In the genomic region with DNA sequence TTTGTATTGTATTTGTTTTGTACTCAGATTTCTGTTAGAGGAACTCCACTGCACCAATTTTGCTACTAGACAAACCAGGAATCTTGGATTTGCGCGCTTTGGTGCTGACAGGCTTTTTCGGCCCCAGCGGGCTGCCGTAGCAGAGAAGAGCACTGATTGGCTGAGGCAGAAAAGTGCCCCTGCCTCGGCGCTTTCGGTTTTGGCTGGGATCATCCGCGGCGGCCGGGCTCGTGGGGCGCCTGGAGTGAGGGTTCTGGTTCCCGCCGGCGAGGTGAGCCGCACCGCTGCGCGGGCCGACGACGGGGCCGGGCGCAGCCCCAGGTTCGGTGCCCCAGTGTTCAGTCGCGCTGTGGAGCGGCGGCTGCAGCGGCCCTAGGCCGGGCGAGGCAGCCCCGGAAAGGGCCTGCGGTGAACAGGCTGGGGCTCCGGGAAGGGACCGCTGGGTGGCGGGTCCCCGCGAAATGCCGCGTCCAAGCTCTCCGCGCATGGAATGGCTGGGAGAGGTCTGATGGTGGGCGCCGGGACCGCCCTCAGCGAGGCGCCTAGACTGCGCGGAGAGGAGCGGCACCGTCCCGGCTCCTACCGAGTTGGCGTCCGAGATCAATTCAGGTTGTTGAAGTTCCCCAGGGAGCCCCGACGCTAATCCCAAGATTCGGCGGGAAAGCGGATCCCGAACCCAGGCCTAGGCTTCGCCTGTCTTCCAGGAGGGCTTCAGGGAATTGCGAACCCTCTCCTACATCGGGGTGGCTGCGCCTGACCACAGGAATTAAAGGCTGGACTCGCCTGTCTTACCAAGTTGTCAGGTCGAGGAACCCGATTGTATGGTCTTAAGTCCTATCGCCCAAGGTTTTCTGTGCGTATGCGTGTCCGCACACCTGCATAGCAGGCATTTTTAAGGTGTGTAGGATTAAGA, we compare ENCODE assay signal across 1 cellular context.
A peak's percentile ranks its signal among the peaks of the same experiment; 100 is the strongest.
TF ChIP-seq lines count a peak whose summit lies in the region.

TSS of gene LSM6 (plus strand) at position 178 of the 913 bp plus-strand sequence. CDS start 7,204 bp downstream, outside the sequence.

TF ChIP-seq in GM12878, 131 proteins besides CTCF, POLR2A, EP300 and RAD21 (continued from another document and continues in another):
- no peak for TF ChIP-seq ZBTB4 (CRISPR knock-in tag; IDR thresholded peaks at IDR 0.05)
- TF ChIP-seq MXI1 (IDR thresholded peaks at IDR 0.05; ENCODE audit: low read depth, low read length) = peak; percentile 79
- 0 out of 3 replicates have a peak, but pooled peaks have one; percentile 17 for TF ChIP-seq POU2F2 (IDR thresholded peaks at IDR 0.05; ENCODE audit: borderline replicate concordance, low read depth, low read length)
- peak in 1 of 2 experiments; percentile 55; a peak in 2 of 4 replicates for TF ChIP-seq BHLHE40 (IDR thresholded peaks at IDR 0.05; ENCODE audit: borderline replicate concordance in 1 of 2, low read depth in 2 of 2, low read length in 1 of 2)
- TF ChIP-seq RELB (IDR thresholded peaks at IDR 0.05; ENCODE audit: low read depth) = peak; percentile 32; the same call in 1 of the 2 replicates
- 0 out of 2 replicates have a peak, but pooled peaks have one; percentile 16 for TF ChIP-seq RFX5 (IDR thresholded peaks at IDR 0.05; ENCODE audit: low read depth, low read length)
- TF ChIP-seq GATAD2B (conservative IDR thresholded peaks at IDR 0.05; ENCODE audit: low read depth) = peak; percentile 82; the same call in 1 of the 2 replicates
- TF ChIP-seq CEBPZ (IDR thresholded peaks at IDR 0.05; ENCODE audit: low read depth, low read length) = no peak
- no peak for TF ChIP-seq ZBTB11 (CRISPR knock-in tag; IDR thresholded peaks at IDR 0.05)
- no peak for TF ChIP-seq ZNF384 (IDR thresholded peaks at IDR 0.05; ENCODE audit: borderline replicate concordance, low read depth, low read length)
- peak; percentile 71 for TF ChIP-seq DPF2 (IDR thresholded peaks at IDR 0.05)
- TF ChIP-seq HDAC6 (IDR thresholded peaks at IDR 0.05; ENCODE audit: unreplicated experiment) = peak; percentile 64
- peak; percentile 52 for TF ChIP-seq CREB1 (IDR thresholded peaks at IDR 0.05; ENCODE audit: low read depth)
- TF ChIP-seq, protein P1, sequence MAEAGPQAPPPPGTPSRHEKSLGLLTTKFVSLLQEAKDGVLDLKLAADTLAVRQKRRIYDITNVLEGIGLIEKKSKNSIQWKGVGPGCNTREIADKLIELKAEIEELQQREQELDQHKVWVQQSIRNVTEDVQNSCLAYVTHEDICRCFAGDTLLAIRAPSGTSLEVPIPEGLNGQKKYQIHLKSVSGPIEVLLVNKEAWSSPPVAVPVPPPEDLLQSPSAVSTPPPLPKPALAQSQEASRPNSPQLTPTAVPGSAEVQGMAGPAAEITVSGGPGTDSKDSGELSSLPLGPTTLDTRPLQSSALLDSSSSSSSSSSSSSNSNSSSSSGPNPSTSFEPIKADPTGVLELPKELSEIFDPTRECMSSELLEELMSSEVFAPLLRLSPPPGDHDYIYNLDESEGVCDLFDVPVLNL (IDR thresholded peaks at IDR 0.05; ENCODE audit: low read depth, low read length) = 0 out of 2 replicates have a peak, but pooled peaks have one; percentile 25
- TF ChIP-seq, protein P2, sequence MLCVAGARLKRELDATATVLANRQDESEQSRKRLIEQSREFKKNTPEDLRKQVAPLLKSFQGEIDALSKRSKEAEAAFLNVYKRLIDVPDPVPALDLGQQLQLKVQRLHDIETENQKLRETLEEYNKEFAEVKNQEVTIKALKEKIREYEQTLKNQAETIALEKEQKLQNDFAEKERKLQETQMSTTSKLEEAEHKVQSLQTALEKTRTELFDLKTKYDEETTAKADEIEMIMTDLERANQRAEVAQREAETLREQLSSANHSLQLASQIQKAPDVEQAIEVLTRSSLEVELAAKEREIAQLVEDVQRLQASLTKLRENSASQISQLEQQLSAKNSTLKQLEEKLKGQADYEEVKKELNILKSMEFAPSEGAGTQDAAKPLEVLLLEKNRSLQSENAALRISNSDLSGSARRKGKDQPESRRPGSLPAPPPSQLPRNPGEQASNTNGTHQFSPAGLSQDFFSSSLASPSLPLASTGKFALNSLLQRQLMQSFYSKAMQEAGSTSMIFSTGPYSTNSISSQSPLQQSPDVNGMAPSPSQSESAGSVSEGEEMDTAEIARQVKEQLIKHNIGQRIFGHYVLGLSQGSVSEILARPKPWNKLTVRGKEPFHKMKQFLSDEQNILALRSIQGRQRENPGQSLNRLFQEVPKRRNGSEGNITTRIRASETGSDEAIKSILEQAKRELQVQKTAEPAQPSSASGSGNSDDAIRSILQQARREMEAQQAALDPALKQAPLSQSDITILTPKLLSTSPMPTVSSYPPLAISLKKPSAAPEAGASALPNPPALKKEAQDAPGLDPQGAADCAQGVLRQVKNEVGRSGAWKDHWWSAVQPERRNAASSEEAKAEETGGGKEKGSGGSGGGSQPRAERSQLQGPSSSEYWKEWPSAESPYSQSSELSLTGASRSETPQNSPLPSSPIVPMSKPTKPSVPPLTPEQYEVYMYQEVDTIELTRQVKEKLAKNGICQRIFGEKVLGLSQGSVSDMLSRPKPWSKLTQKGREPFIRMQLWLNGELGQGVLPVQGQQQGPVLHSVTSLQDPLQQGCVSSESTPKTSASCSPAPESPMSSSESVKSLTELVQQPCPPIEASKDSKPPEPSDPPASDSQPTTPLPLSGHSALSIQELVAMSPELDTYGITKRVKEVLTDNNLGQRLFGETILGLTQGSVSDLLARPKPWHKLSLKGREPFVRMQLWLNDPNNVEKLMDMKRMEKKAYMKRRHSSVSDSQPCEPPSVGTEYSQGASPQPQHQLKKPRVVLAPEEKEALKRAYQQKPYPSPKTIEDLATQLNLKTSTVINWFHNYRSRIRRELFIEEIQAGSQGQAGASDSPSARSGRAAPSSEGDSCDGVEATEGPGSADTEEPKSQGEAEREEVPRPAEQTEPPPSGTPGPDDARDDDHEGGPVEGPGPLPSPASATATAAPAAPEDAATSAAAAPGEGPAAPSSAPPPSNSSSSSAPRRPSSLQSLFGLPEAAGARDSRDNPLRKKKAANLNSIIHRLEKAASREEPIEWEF (IDR thresholded peaks at IDR 0.05; ENCODE audit: insufficient replicate concordance, low read depth, low read length) = no peak
- no peak for TF ChIP-seq MEF2A (IDR thresholded peaks at IDR 0.05; ENCODE audit: insufficient read depth, low read depth, low read length)
- TF ChIP-seq, protein P3, sequence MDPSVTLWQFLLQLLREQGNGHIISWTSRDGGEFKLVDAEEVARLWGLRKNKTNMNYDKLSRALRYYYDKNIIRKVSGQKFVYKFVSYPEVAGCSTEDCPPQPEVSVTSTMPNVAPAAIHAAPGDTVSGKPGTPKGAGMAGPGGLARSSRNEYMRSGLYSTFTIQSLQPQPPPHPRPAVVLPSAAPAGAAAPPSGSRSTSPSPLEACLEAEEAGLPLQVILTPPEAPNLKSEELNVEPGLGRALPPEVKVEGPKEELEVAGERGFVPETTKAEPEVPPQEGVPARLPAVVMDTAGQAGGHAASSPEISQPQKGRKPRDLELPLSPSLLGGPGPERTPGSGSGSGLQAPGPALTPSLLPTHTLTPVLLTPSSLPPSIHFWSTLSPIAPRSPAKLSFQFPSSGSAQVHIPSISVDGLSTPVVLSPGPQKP (IDR thresholded peaks at IDR 0.05; ENCODE audit: low read depth, low read length) = 0 out of 2 replicates have a peak, but pooled peaks have one; percentile 12
- no peak for TF ChIP-seq TCF3 (IDR thresholded peaks at IDR 0.05; ENCODE audit: borderline replicate concordance, insufficient read depth, low read depth, low read length)
- TF ChIP-seq, protein P4, sequence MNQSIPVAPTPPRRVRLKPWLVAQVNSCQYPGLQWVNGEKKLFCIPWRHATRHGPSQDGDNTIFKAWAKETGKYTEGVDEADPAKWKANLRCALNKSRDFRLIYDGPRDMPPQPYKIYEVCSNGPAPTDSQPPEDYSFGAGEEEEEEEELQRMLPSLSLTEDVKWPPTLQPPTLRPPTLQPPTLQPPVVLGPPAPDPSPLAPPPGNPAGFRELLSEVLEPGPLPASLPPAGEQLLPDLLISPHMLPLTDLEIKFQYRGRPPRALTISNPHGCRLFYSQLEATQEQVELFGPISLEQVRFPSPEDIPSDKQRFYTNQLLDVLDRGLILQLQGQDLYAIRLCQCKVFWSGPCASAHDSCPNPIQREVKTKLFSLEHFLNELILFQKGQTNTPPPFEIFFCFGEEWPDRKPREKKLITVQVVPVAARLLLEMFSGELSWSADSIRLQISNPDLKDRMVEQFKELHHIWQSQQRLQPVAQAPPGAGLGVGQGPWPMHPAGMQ (IDR thresholded peaks at IDR 0.05; ENCODE audit: borderline replicate concordance) = no peak
- TF ChIP-seq RBBP5 (conservative IDR thresholded peaks at IDR 0.05) = peak; percentile 98
- TF ChIP-seq SUZ12 (IDR thresholded peaks at IDR 0.05; ENCODE audit: unreplicated experiment) = no peak
- no peak for TF ChIP-seq MEF2B (IDR thresholded peaks at IDR 0.05; ENCODE audit: partially characterized antibody, poor library complexity, severe bottlenecking)
- TF ChIP-seq RB1 (IDR thresholded peaks at IDR 0.05; ENCODE audit: borderline replicate concordance) = peak; percentile 67; the same call in 1 of the 2 replicates
